ENCODE assay signal across 3 cellular contexts in the genomic region with DNA sequence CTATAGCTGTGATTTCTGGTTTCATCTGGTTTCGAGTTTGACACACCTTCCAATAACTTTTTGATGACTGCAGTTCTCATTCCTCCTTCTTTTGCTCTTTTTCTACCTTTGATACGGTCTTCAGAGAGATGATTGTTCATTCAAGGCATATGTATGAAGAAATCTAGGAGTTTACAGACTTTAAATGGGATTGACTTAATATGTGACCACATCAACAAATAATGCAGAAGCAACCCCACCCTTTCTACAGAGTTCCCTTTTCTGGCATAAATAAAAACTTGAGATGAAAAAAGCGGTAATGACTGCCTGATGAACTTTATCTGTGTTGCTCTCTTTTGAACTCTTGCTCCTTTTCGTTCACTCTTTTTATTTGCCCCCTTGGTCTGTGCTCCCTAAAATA.
"Had no signal": no experiment of that assay in that cellular context is flagged by ENCODE, and none has a peak within 500 bp of the region (broad histone marks: within the 10 kb centered on the region; RNA-seq: fewer than 3 reads in every experiment).

No MANE protein-coding gene starts in this region.

- H3K4me3 ChIP-seq: GM12878 had no signal

- ATAC-seq: GM12878 had no signal

- DNase-seq: GDM1, GF-D8 had no signal
